13 cellular contexts compared by ENCODE assay signal in genomic region chr12:45331552-45331951, GRCh38.
"Had no signal": no experiment of that assay in that cellular context is flagged by ENCODE, and none has a peak within 500 bp of the region (broad histone marks: within the 10 kb centered on the region; RNA-seq: fewer than 3 reads in every experiment).

No MANE protein-coding gene starts in this region.

- ATAC-seq: activated naive CD8-positive, alpha-beta T cell treated with anti-CD3 and anti-CD28 coated beads, Interleukin-2, amount 50 U/mL, for 24 hours; gastroesophageal sphincter had no signal

- H3K27me3 ChIP-seq: cardiac muscle cell, gastroesophageal sphincter, ovary, transverse colon had no signal

- H3K4me3 Mint-ChIP-seq: activated naive CD8-positive, alpha-beta T cell treated with anti-CD3 and anti-CD28 coated beads, Interleukin-2, amount 50 U/mL, for 24 hours had no signal

- H3K27ac ChIP-seq: cardiac muscle cell, ovary, transverse colon had no signal

- H3K27me3 Mint-ChIP-seq: activated naive CD8-positive, alpha-beta T cell treated with anti-CD3 and anti-CD28 coated beads, Interleukin-2, amount 50 U/mL, for 24 hours had no signal

- DNase-seq: activated CD4-positive, alpha-beta T cell treated with anti-CD3 and anti-CD28 coated beads for 4 hours; activated CD8-positive, alpha-beta memory T cell treated with anti-CD3 and anti-CD28 coated beads for 24 hours; activated naive CD4-positive, alpha-beta T cell treated with Interleukin-2 at 50 U/mL for 16 hours; activated naive CD8-positive, alpha-beta T cell treated with anti-CD3 and anti-CD28 coated beads, Interleukin-2, amount 50 U/mL, for 24 hours; effector CD4-positive, alpha-beta T cell; kidney; ovary; stimulated activated CD4-positive, alpha-beta T cell treated with anti-CD3 and anti-CD28 coated beads, Interleukin-12 subunit alpha, Interleukin-12 subunit beta, amount 100 ng/mL, for 4 hours; stimulated activated naive CD4-positive, alpha-beta T cell; substantia nigra; transverse colon had no signal

- H3K9me3 ChIP-seq: gastroesophageal sphincter, ovary, transverse colon had no signal

- H3K27ac Mint-ChIP-seq: activated naive CD8-positive, alpha-beta T cell treated with anti-CD3 and anti-CD28 coated beads, Interleukin-2, amount 50 U/mL, for 24 hours had no signal

- H3K4me3 ChIP-seq: cardiac muscle cell, gastroesophageal sphincter, ovary, transverse colon had no signal

- H3K9me3 Mint-ChIP-seq: activated naive CD8-positive, alpha-beta T cell treated with anti-CD3 and anti-CD28 coated beads, Interleukin-2, amount 50 U/mL, for 24 hours had no signal

- H3K36me3 ChIP-seq: cardiac muscle cell, ovary had no signal
